In genomic region chr11:125901872-125902271, GRCh38 we compare ENCODE assay signal across 12 cellular contexts. TPM values are rescaled to one million over a fixed set of nuclear protein-coding genes. Genes with fewer than 3 reads are reported as not detected.
DNase-seq lines count a peak whose midpoint lies in the region; ATAC-seq and TF ChIP-seq lines count a peak whose summit lies in the region.
"Had no signal": no experiment of that assay in that cellular context is flagged by ENCODE, and none has a peak within 500 bp of the region (broad histone marks: within the 10 kb centered on the region; RNA-seq: fewer than 3 reads in every experiment).

No MANE protein-coding gene starts in this region.

- H3K36me3 Mint-ChIP-seq in activated T-cell treated with anti-CD3 and anti-CD28 coated beads, Interleukin-2, amount 50 U/mL, for 72 hours (ENCODE audit: insufficient read depth in 2 of 2), result peaks cover 5 to 15% of the 10 kb centered on the region in 2 donors
- H3K36me3 Mint-ChIP-seq in glutamatergic neuron (ENCODE audit: unreplicated experiment), result peaks cover 8% of the 10 kb centered on the region
- peaks cover 15% of the 10 kb centered on the region for H3K36me3 Mint-ChIP-seq in stimulated activated memory B cell treated with anti-CD40 and anti-IgM and Interleukin-4, amounts not matched to agents 10 μg/mL and 1 μg/mL and 100 μg/mL, for 72 hours

- H3K36me3 ChIP-seq in Peyer's patch, result peaks cover 0 to 15% (median 0%) of the 10 kb centered on the region in 3 donors

- no peaks in the 10 kb centered on the region for H3K9me3 ChIP-seq in Peyer's patch

- no peak for DNase-seq in activated T-cell treated with anti-CD3 and anti-CD28 coated beads, Interleukin-2, amount 50 U/mL, for 72 hours
- no peak for DNase-seq in activated T-cell treated with anti-CD3 and anti-CD28 coated beads for 4 hours
- no peak for DNase-seq in glutamatergic neuron
- no peak for DNase-seq in NCI-H1930 (lab: John Stamatoyannopoulos, UW)
- no peak for DNase-seq in NCI-H1436 (lab: John Stamatoyannopoulos, UW)
- no peak for DNase-seq in Peyer's patch
- DNase-seq: NCI-H226; stimulated activated CD4-positive, alpha-beta T cell treated with anti-CD3 and anti-CD28 coated beads, Interleukin-12 subunit alpha, Interleukin-12 subunit beta, amount 100 ng/mL, for 4 hours had no signal

- no peak for ATAC-seq in activated T-cell treated with anti-CD3 and anti-CD28 coated beads, Interleukin-2, amount 50 U/mL, for 72 hours (replicated peaks in 1 of 2)
- ATAC-seq in stimulated activated memory B cell treated with anti-CD40 and anti-IgM and Interleukin-4, amounts not matched to agents 10 μg/mL and 1 μg/mL and 100 μg/mL, for 72 hours, result no peak

- peaks cover 0 to 7% of the 10 kb centered on the region in 2 donors for H3K27me3 ChIP-seq in Peyer's patch

- peak overlapping the region; percentile 86 for H3K27ac Mint-ChIP-seq in activated T-cell treated with anti-CD3 and anti-CD28 coated beads, Interleukin-2, amount 50 U/mL, for 72 hours
- no peak overlapping the region for H3K27ac Mint-ChIP-seq in glutamatergic neuron (ENCODE audit: unreplicated experiment)
- H3K27ac Mint-ChIP-seq in stimulated activated memory B cell treated with anti-CD40 and anti-IgM and Interleukin-4, amounts not matched to agents 10 μg/mL and 1 μg/mL and 100 μg/mL, for 72 hours, result no peak overlapping the region

- peaks cover 20% of the 10 kb centered on the region for H3K27me3 Mint-ChIP-seq in activated T-cell treated with anti-CD3 and anti-CD28 coated beads, Interleukin-2, amount 50 U/mL, for 72 hours (ENCODE audit: low read depth)
- H3K27me3 Mint-ChIP-seq in glutamatergic neuron (ENCODE audit: unreplicated experiment), result no peaks in the 10 kb centered on the region
- peaks cover 30% of the 10 kb centered on the region for H3K27me3 Mint-ChIP-seq in stimulated activated memory B cell treated with anti-CD40 and anti-IgM and Interleukin-4, amounts not matched to agents 10 μg/mL and 1 μg/mL and 100 μg/mL, for 72 hours

- TF ChIP-seq POLR2A in Peyer's patch (IDR thresholded peaks at IDR 0.05), result no peak

- peak overlapping the region in 1 of 4 donors; percentile 67 for H3K4me3 ChIP-seq in Peyer's patch

- H3K9me3 Mint-ChIP-seq in activated T-cell treated with anti-CD3 and anti-CD28 coated beads, Interleukin-2, amount 50 U/mL, for 72 hours, result no peaks in the 10 kb centered on the region
- peaks cover 8% of the 10 kb centered on the region for H3K9me3 Mint-ChIP-seq in glutamatergic neuron (ENCODE audit: unreplicated experiment)
- no peaks in the 10 kb centered on the region for H3K9me3 Mint-ChIP-seq in stimulated activated memory B cell treated with anti-CD40 and anti-IgM and Interleukin-4, amounts not matched to agents 10 μg/mL and 1 μg/mL and 100 μg/mL, for 72 hours

- peaks cover 40% of the 10 kb centered on the region for H3K4me1 Mint-ChIP-seq in activated T-cell treated with anti-CD3 and anti-CD28 coated beads, Interleukin-2, amount 50 U/mL, for 72 hours (ENCODE audit: low read depth)
- H3K4me1 Mint-ChIP-seq in glutamatergic neuron (ENCODE audit: low read depth, unreplicated experiment), result peaks cover 6% of the 10 kb centered on the region
- peaks cover 17% of the 10 kb centered on the region for H3K4me1 Mint-ChIP-seq in stimulated activated memory B cell treated with anti-CD40 and anti-IgM and Interleukin-4, amounts not matched to agents 10 μg/mL and 1 μg/mL and 100 μg/mL, for 72 hours

- H3K4me3 Mint-ChIP-seq in activated T-cell treated with anti-CD3 and anti-CD28 coated beads, Interleukin-2, amount 50 U/mL, for 72 hours, result peak overlapping the region; percentile 93 to 98
- H3K4me3 Mint-ChIP-seq in glutamatergic neuron (ENCODE audit: unreplicated experiment), result peak overlapping the region; percentile 76
- peak overlapping the region; percentile 41 for H3K4me3 Mint-ChIP-seq in stimulated activated memory B cell treated with anti-CD40 and anti-IgM and Interleukin-4, amounts not matched to agents 10 μg/mL and 1 μg/mL and 100 μg/mL, for 72 hours

- no peak for TF ChIP-seq CTCF in VCaP (conservative IDR thresholded peaks at IDR 0.05)
- TF ChIP-seq CTCF in glutamatergic neuron (IDR thresholded peaks at IDR 0.05; ENCODE audit: partially characterized antibody, unreplicated experiment), result no peak
- no peak for TF ChIP-seq CTCF in Peyer's patch (IDR thresholded peaks at IDR 0.05)

- peaks cover 0 to 22% (median 6%) of the 10 kb centered on the region in 4 donors for H3K4me1 ChIP-seq in Peyer's patch

- H3K27ac ChIP-seq in VCaP, result peak overlapping the region; percentile 81; the same call in 1 of the 2 replicates
- no peak overlapping the region for H3K27ac ChIP-seq in Peyer's patch

RNA-seq across cellular contexts. Expression of gene PUS3, which starts 1.1 kb away (rescaled TPM):
- 10 to 100 TPM; 14.0 to 17.5 TPM for total RNA-seq in activated T-cell treated with anti-CD3 and anti-CD28 coated beads, Interleukin-2, amount 50 U/mL, for 72 hours
- 12.6 TPM for total RNA-seq in glutamatergic neuron (ENCODE audit: unreplicated experiment)
- total RNA-seq in Peyer's patch, result 1 to 10 TPM; 2.5 to 7.9 (median 5.8) TPM

RNA-seq across cellular contexts. Expression of gene DDX25, which starts 2.4 kb away (rescaled TPM):
- under 1 TPM; 0.32 to 0.38 TPM for total RNA-seq in activated T-cell treated with anti-CD3 and anti-CD28 coated beads, Interleukin-2, amount 50 U/mL, for 72 hours
- total RNA-seq in glutamatergic neuron (ENCODE audit: unreplicated experiment) (11.3 TPM), Peyer's patch (under 1 TPM in 1 of 4 donors, not detected in 3; 0.40 TPM)
- total RNA-seq: endothelial cell of umbilical vein had no signal

RNA-seq across cellular contexts. Expression of gene HYLS1, which starts 14.4 kb away (rescaled TPM):
- total RNA-seq in activated T-cell treated with anti-CD3 and anti-CD28 coated beads, Interleukin-2, amount 50 U/mL, for 72 hours, result 1 to 10 TPM; 8.9 to 9.7 TPM
- total RNA-seq in glutamatergic neuron (ENCODE audit: unreplicated experiment), result 4.7 TPM
- 1 to 10 TPM in 3 of 4 donors, not detected in 1; 2.7 to 3.3 (median 2.8) TPM for total RNA-seq in Peyer's patch

RNA-seq across cellular contexts. Expression of gene VSIG10L2, which starts 44.0 kb away (rescaled TPM):
- total RNA-seq in activated T-cell treated with anti-CD3 and anti-CD28 coated beads, Interleukin-2, amount 50 U/mL, for 72 hours, result not detected
- total RNA-seq in glutamatergic neuron (ENCODE audit: unreplicated experiment), result not detected
- not detected for total RNA-seq in Peyer's patch
- total RNA-seq: endothelial cell of umbilical vein, SK-MEL-5 had no signal

Comparison
In these comparisons a context has a peak if more than half of its experiments do, and no peak if none do; other contexts are left out.
1. H3K4me3 Mint-ChIP-seq: peak in every context shown above with its lines; median percentile 96 in activated T-cell treated with anti-CD3 and anti-CD28 coated beads, Interleukin-2, amount 50 U/mL, for 72 hours; 76 in glutamatergic neuron; 41 in stimulated activated memory B cell treated with anti-CD40 and anti-IgM and Interleukin-4, amounts not matched to agents 10 μg/mL and 1 μg/mL and 100 μg/mL, for 72 hours.